In the genomic region with DNA sequence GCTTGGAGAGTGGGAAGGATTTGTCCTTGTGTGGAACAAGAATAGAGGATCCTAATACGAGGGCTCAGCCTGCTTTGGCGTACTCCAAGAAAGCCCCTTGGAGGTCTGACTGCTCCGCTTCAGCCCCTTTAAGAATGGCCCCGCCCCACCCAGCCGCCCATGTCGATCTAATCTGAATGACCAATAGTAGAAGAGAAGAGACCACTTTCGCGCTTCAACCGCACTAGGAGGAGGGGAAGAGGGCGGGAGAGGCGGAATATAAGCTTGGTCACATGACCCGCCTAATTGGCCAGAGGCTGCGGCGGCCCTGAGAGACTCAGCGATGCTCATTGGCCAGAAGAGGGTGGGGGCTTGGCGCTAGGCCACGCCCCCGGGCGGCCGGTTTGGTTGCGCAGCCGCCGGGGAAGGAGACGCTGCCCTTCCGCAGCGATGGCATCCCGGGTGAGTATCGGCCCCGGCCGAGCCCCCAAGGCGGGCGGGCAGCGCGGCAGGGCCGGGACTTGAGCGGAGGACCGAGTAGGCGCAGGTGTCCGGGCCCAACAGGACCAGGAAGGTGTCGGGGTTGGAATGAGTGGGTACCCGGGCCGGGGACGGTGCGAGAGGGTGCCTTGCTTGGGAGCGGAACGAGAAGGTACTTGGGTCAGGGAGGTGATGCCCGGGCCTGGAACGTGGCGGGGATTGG, we compare ENCODE assay signal across 1 cellular context.
TF ChIP-seq lines count a peak whose summit lies in the region.

A gene with protein sequence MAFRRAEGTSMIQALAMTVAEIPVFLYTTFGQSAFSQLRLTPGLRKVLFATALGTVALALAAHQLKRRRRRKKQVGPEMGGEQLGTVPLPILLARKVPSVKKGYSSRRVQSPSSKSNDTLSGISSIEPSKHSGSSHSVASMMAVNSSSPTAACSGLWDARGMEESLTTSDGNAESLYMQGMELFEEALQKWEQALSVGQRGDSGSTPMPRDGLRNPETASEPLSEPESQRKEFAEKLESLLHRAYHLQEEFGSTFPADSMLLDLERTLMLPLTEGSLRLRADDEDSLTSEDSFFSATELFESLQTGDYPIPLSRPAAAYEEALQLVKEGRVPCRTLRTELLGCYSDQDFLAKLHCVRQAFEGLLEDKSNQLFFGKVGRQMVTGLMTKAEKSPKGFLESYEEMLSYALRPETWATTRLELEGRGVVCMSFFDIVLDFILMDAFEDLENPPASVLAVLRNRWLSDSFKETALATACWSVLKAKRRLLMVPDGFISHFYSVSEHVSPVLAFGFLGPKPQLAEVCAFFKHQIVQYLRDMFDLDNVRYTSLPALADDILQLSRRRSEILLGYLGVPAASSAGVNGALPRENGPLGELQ (plus strand): TSS at position 386 of the 682 bp plus-strand sequence. CDS start 3,969 bp downstream, outside the sequence.

TF ChIP-seq in K562, 482 proteins besides CTCF, POLR2A, EP300 and RAD21 (continued from another document and continues in another):
- no peak for TF ChIP-seq RERE (CRISPR knock-in tag; IDR thresholded peaks at IDR 0.05; ENCODE audit: borderline replicate concordance)
- TF ChIP-seq CREB3 (tag; conservative IDR thresholded peaks at IDR 0.05; ENCODE audit: low read depth): no peak
- TF ChIP-seq, protein P1, sequence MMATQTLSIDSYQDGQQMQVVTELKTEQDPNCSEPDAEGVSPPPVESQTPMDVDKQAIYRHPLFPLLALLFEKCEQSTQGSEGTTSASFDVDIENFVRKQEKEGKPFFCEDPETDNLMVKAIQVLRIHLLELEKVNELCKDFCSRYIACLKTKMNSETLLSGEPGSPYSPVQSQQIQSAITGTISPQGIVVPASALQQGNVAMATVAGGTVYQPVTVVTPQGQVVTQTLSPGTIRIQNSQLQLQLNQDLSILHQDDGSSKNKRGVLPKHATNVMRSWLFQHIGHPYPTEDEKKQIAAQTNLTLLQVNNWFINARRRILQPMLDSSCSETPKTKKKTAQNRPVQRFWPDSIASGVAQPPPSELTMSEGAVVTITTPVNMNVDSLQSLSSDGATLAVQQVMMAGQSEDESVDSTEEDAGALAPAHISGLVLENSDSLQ (IDR thresholded peaks at IDR 0.05): peak; percentile 98
- peak; percentile 63 for TF ChIP-seq RBBP5 (IDR thresholded peaks at IDR 0.05; ENCODE audit: borderline replicate concordance, insufficient read depth, low read length, poor library complexity, severe bottlenecking)
- no peak for TF ChIP-seq KAT2B (IDR thresholded peaks at IDR 0.05; ENCODE audit: low read depth, low read length)
- no peak for TF ChIP-seq ZNF280B (CRISPR knock-in tag; IDR thresholded peaks at IDR 0.05)
- peak; percentile 56; the same call in 1 of the 2 replicates for TF ChIP-seq POLR2AphosphoS5 (IDR thresholded peaks at IDR 0.05; ENCODE audit: control insufficient read depth, insufficient read depth, low read depth, low read length)
- peak; percentile 87 for TF ChIP-seq HNRNPLL (IDR thresholded peaks at IDR 0.05; ENCODE audit: low read depth, low read length, poor library complexity, severe bottlenecking)
- peak; percentile 93 for TF ChIP-seq SP1 (CRISPR knock-in tag; IDR thresholded peaks at IDR 0.05)
- TF ChIP-seq ZNF347 (CRISPR knock-in tag; IDR thresholded peaks at IDR 0.05; ENCODE audit: low read depth): no peak
- TF ChIP-seq TCF7L2 (IDR thresholded peaks at IDR 0.05; ENCODE audit: low read depth, low read length): no peak
- peak; percentile 54 to 78 for TF ChIP-seq E2F6 (IDR thresholded peaks at IDR 0.05; ENCODE audit: borderline replicate concordance in 1 of 2, extremely low read depth in 1 of 2, insufficient read depth in 1 of 2, insufficient read length in 1 of 2, low read depth in 1 of 2, low read length in 1 of 2, poor library complexity in 1 of 2, severe bottlenecking in 1 of 2)
- TF ChIP-seq ZBTB40 (IDR thresholded peaks at IDR 0.05): peak; percentile 57
- no peak for TF ChIP-seq ZBTB40 (CRISPR knock-in tag; IDR thresholded peaks at IDR 0.05)
- TF ChIP-seq, protein P2, sequence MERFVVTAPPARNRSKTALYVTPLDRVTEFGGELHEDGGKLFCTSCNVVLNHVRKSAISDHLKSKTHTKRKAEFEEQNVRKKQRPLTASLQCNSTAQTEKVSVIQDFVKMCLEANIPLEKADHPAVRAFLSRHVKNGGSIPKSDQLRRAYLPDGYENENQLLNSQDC (CRISPR knock-in tag; IDR thresholded peaks at IDR 0.05): no peak
- TF ChIP-seq SMAD4 (CRISPR knock-in tag; conservative IDR thresholded peaks at IDR 0.05): 0 out of 2 replicates have a peak, but pooled peaks have one; percentile 39
- TF ChIP-seq TFAP4 (CRISPR knock-in tag; IDR thresholded peaks at IDR 0.05; ENCODE audit: borderline replicate concordance): peak; percentile 72
- no peak for TF ChIP-seq TARDBP (IDR thresholded peaks at IDR 0.05)
- TF ChIP-seq KDM4B (IDR thresholded peaks at IDR 0.05; ENCODE audit: borderline replicate concordance in 2 of 2, low read depth in 1 of 2): 0 out of 4 replicates have a peak, but pooled peaks of 1 of the 2 experiments have one; percentile 10
- TF ChIP-seq ZNF232 (CRISPR knock-in tag; IDR thresholded peaks at IDR 0.05): no peak
- TF ChIP-seq, protein P3, sequence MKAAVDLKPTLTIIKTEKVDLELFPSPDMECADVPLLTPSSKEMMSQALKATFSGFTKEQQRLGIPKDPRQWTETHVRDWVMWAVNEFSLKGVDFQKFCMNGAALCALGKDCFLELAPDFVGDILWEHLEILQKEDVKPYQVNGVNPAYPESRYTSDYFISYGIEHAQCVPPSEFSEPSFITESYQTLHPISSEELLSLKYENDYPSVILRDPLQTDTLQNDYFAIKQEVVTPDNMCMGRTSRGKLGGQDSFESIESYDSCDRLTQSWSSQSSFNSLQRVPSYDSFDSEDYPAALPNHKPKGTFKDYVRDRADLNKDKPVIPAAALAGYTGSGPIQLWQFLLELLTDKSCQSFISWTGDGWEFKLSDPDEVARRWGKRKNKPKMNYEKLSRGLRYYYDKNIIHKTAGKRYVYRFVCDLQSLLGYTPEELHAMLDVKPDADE (conservative IDR thresholded peaks at IDR 0.05; ENCODE audit: control insufficient read depth, low read depth, low read length): 0 out of 2 replicates have a peak, but pooled peaks have one; percentile 48
- peak; percentile 61; the same call in 1 of the 2 replicates for TF ChIP-seq CEBPB (tag; IDR thresholded peaks at IDR 0.05)
